8 cellular contexts compared by ENCODE assay signal in the genomic region with DNA sequence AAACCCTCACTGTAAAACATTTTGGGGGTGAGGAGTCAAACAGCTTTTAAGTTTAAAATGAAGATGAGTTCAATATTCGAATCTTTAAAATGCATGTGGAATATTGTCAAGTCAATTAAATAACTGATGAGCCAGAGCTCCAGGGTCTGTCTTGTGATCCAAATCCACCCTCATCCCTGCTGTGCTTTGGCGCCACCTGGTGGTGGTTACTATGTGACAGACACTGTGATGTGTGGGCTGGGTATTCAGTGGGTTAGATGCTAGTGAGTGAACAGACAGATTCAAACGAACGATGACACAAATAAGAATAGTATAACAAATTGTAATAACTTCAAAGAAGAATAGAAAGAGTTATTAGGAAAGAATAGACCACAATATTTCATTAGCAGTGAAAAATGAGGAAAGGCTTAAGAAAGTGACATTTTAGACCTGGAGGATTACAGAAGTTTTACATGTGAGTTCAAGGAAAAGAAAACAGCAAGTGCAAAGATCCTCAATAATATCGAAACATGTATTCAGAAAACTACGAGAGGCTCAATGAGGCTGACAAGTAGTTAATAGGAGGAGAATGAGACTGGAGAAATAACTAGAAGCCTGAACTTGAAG. TPM values are rescaled to one million over a fixed set of nuclear protein-coding genes. Genes with fewer than 3 reads are reported as not detected.
DNase-seq lines count a peak whose midpoint lies in the region; ATAC-seq and TF ChIP-seq lines count a peak whose summit lies in the region.

No MANE protein-coding gene starts in this region.

- TF ChIP-seq CTCF in GM13976 (IDR thresholded peaks at IDR 0.05; ENCODE audit: borderline replicate concordance, control extremely low read depth, extremely low read depth, insufficient read depth, missing control alignments) (peak; percentile 96), colonic mucosa (IDR thresholded peaks at IDR 0.05) (peak; percentile 88), liver (IDR thresholded peaks at IDR 0.05; ENCODE audit: low read depth, low read length, missing input control) (peak; percentile 84)

- H3K27ac ChIP-seq in colonic mucosa, result no peak overlapping the region
- no peak overlapping the region for H3K27ac ChIP-seq in liver (ENCODE audit: low read depth in 1 of 2, low read length in 2 of 2)

- 16% methylated on average over 6 of the region's 6 CpGs for WGBS in liver

- no peaks in the 10 kb centered on the region for H3K27me3 ChIP-seq in colonic mucosa
- no peaks in the 10 kb centered on the region for H3K27me3 ChIP-seq in liver (ENCODE audit: control insufficient read depth in 4 of 4, insufficient read depth in 4 of 4, low read length in 3 of 4)

- intact Hi-C loops in colonic mucosa (cut with DNase I), result loop anchor here (2.0 kb wide), 1 partner anchor 80 kb away; no protein-coding TSS in a partner anchor

- H3K4me1 ChIP-seq in colonic mucosa, result no peaks in the 10 kb centered on the region
- H3K4me1 ChIP-seq in liver (ENCODE audit: control insufficient read depth in 4 of 4, insufficient read depth in 4 of 4, low read length in 3 of 4), result no peaks in the 10 kb centered on the region

- ATAC-seq in HG02852 (IDR thresholded peaks at IDR 0.05; ENCODE audit: unreplicated experiment), result peak; percentile 99

- H3K4me3 ChIP-seq in colonic mucosa, result no peak overlapping the region
- no peak overlapping the region for H3K4me3 ChIP-seq in liver (ENCODE audit: low read depth in 1 of 3, low read length in 3 of 3)

- TF ChIP-seq RAD21 in liver (IDR thresholded peaks at IDR 0.05), result peak; percentile 82 to 90

- H3K36me3 ChIP-seq in colonic mucosa, result no peaks in the 10 kb centered on the region
- H3K36me3 ChIP-seq in liver (ENCODE audit: control insufficient read depth in 4 of 4, insufficient read depth in 3 of 4, low read depth in 1 of 4, low read length in 3 of 4), result no peaks in the 10 kb centered on the region

- peak; percentile 58 for DNase-seq in A172 (ENCODE audit: low spot score)
- DNase-seq in GM13976 (ENCODE audit: low spot score), result peak; percentile 7
- DNase-seq in NCI-H2029 treated with DMSO at 0.1 percent for 48 hours (lab: John Stamatoyannopoulos, UW), result peak; percentile 10
- DNase-seq in activated CD4-positive, alpha-beta T cell treated with anti-CD3 and anti-CD28 coated beads for 24 hours (ENCODE audit: low read depth in 2 of 2), result peak; percentile 60 to 67
- peak; percentile 76 for DNase-seq in colonic mucosa
- peak; percentile 42 to 53 (median 43) for DNase-seq in stimulated activated CD4-positive, alpha-beta T cell treated with anti-CD3 and anti-CD28 coated beads, TNF-alpha, amount 100 ng/mL, for 4 hours (ENCODE audit: low read depth in 3 of 3)

- H3K9ac ChIP-seq in colonic mucosa (ENCODE audit: low read depth in 2 of 2, low read length in 2 of 2) (no peak overlapping the region), liver (ENCODE audit: low read depth in 1 of 2, low read length in 2 of 2) (no peak overlapping the region)

- H3K9me3 ChIP-seq in colonic mucosa, result no peaks in the 10 kb centered on the region
- no peaks in the 10 kb centered on the region for H3K9me3 ChIP-seq in liver (ENCODE audit: control insufficient read depth in 4 of 4, low read length in 3 of 4)

- in situ Hi-C loops in GM13976 (cut with MboI; ENCODE audit: low sequenced_read_pairs, unreplicated experiment), result loop anchor here (10.0 kb wide), 1 partner anchor 78 kb away; no protein-coding TSS in a partner anchor

TF ChIP-seq in liver, 16 proteins besides CTCF, POLR2A, EP300 and RAD21:
- TF ChIP-seq RXRA (IDR thresholded peaks at IDR 0.05) (no peak), NR2F2 (IDR thresholded peaks at IDR 0.05) (no peak), GABPA (IDR thresholded peaks at IDR 0.05 in 1 of 2, conservative IDR thresholded peaks at IDR 0.05 in 1 of 2) (no peak), YY1 (IDR thresholded peaks at IDR 0.05) (no peak), HNF4A (conservative IDR thresholded peaks at IDR 0.05) (no peak), FOXA2 (IDR thresholded peaks at IDR 0.05) (no peak), HNF4G (IDR thresholded peaks at IDR 0.05) (no peak), SP1 (IDR thresholded peaks at IDR 0.05) (no peak), EGR1 (IDR thresholded peaks at IDR 0.05; ENCODE audit: low read depth in 2 of 2) (no peak), JUND (IDR thresholded peaks at IDR 0.05) (no peak)
- TF ChIP-seq, protein P1, sequence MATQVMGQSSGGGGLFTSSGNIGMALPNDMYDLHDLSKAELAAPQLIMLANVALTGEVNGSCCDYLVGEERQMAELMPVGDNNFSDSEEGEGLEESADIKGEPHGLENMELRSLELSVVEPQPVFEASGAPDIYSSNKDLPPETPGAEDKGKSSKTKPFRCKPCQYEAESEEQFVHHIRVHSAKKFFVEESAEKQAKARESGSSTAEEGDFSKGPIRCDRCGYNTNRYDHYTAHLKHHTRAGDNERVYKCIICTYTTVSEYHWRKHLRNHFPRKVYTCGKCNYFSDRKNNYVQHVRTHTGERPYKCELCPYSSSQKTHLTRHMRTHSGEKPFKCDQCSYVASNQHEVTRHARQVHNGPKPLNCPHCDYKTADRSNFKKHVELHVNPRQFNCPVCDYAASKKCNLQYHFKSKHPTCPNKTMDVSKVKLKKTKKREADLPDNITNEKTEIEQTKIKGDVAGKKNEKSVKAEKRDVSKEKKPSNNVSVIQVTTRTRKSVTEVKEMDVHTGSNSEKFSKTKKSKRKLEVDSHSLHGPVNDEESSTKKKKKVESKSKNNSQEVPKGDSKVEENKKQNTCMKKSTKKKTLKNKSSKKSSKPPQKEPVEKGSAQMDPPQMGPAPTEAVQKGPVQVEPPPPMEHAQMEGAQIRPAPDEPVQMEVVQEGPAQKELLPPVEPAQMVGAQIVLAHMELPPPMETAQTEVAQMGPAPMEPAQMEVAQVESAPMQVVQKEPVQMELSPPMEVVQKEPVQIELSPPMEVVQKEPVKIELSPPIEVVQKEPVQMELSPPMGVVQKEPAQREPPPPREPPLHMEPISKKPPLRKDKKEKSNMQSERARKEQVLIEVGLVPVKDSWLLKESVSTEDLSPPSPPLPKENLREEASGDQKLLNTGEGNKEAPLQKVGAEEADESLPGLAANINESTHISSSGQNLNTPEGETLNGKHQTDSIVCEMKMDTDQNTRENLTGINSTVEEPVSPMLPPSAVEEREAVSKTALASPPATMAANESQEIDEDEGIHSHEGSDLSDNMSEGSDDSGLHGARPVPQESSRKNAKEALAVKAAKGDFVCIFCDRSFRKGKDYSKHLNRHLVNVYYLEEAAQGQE (IDR thresholded peaks at IDR 0.05), result no peak
- TF ChIP-seq, protein P2, sequence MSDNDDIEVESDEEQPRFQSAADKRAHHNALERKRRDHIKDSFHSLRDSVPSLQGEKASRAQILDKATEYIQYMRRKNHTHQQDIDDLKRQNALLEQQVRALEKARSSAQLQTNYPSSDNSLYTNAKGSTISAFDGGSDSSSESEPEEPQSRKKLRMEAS (IDR thresholded peaks at IDR 0.05), result no peak

RNA-seq across cellular contexts. Expression of a gene that starts 51.4 kb away (rescaled TPM):
- 2.4 and 2.8 TPM in 2 replicates for total RNA-seq in A172 (2014; rRNA removed; shearing (Covaris generic))
- under 1 TPM; 0.42 to 0.99 TPM for total RNA-seq in colonic mucosa
- 1 to 10 TPM; 2.3 to 7.7 TPM for total RNA-seq in liver
- polyA plus RNA-seq in liver, result 1 to 10 TPM in 1 of 2 donors, under 1 TPM in 1; 0.40 to 2.0 TPM

Comparison
In these comparisons a context has a peak if more than half of its experiments do, and no peak if none do; other contexts are left out.
1. DNase-seq: peak in every context shown above with its lines; median percentile 76 in colonic mucosa; 64 in activated CD4-positive, alpha-beta T cell treated with anti-CD3 and anti-CD28 coated beads for 24 hours; 58 in A172; 43 in stimulated activated CD4-positive, alpha-beta T cell treated with anti-CD3 and anti-CD28 coated beads, TNF-alpha, amount 100 ng/mL, for 4 hours; 10 in NCI-H2029 treated with DMSO at 0.1 percent for 48 hours; 7 in GM13976.